Comparison of ENCODE assay signal across 10 cellular contexts in genomic region chr18:55338955-55339662, GRCh38.
DNase-seq lines count a peak whose midpoint lies in the region; ATAC-seq and TF ChIP-seq lines count a peak whose summit lies in the region.
"Had no signal": no experiment of that assay in that cellular context is flagged by ENCODE, and none has a peak within 500 bp of the region (broad histone marks: within the 10 kb centered on the region; RNA-seq: fewer than 3 reads in every experiment).

No MANE protein-coding gene starts in this region.

- BruUV-seq in mammary epithelial cell (replicated peaks; lab: Mats Ljungman, UMichigan): no TSS peak

- H3K79me2 ChIP-seq in mammary epithelial cell (ENCODE audit: insufficient read depth, low read length): no peaks in the 10 kb centered on the region

- in situ Hi-C loops in mammary epithelial cell (cut with MboI; ENCODE audit: low sequenced_read_pairs in 2 of 2) (no loop called here), astrocyte of the cerebellum (cut with HindIII; ENCODE audit: low sequenced_read_pairs) (loop anchor here (25.0 kb wide), 1 partner anchor 448 kb away; no protein-coding TSS in a partner anchor), transverse colon (cut with MboI; ENCODE audit: low pct_ligation_motif_present in 1 of 4, low pct_unique_long_range_greater_than_20kb in 1 of 4, low sequenced_read_pairs in 3 of 4) (loop anchor here in 1 of 4 donors (25.0 kb wide), 1 partner anchor 248 kb away; the partner anchor contains the start of gene TCF4)

- H3K4me3 ChIP-seq in breast epithelium (peak overlapping the region in 1 of 3 donors; percentile 24), mammary epithelial cell (replicated peaks in 1 of 3; ENCODE audit: insufficient read depth in 1 of 3, low read depth in 2 of 3, low read length in 3 of 3) (no peak overlapping the region), astrocyte of the cerebellum (ENCODE audit: low read depth, low read length) (no peak overlapping the region), lung (no peak overlapping the region), transverse colon (no peak overlapping the region)

- H3K27ac ChIP-seq in breast epithelium: peak overlapping the region; percentile 41 to 86
- no peak overlapping the region for H3K27ac ChIP-seq in mammary epithelial cell (ENCODE audit: insufficient read depth, low read depth, low read length)
- H3K27ac ChIP-seq in lung (ENCODE audit: low read depth in 1 of 2, low read length in 1 of 2): peak overlapping the region; percentile 47 to 74
- peak overlapping the region; percentile 36 to 68 (median 64) for H3K27ac ChIP-seq in transverse colon

- DNase-seq in breast epithelium (ENCODE audit: low spot score in 2 of 2) (no peak), mammary epithelial cell (no peak), astrocyte of the cerebellum (ENCODE audit: low read depth) (no peak), lung (ENCODE audit: low spot score) (no peak), transverse colon (no peak), NCI-H510A treated with DMSO at 0.1 percent for 48 hours (lab: John Stamatoyannopoulos, UW) (no peak), H4 (ENCODE audit: low spot score) (no peak)
- DNase-seq in stimulated activated naive CD4-positive, alpha-beta T cell (lab: John Stamatoyannopoulos, UW): no peak
- DNase-seq: activated CD4-positive, alpha-beta T cell treated with anti-CD3 and anti-CD28 coated beads for 48 hours; CD8-positive, alpha-beta memory T cell had no signal

- TF ChIP-seq POLR2A in breast epithelium (IDR thresholded peaks at IDR 0.05) (no peak), transverse colon (IDR thresholded peaks at IDR 0.05) (no peak)

- CTCF ChIA-PET in mammary epithelial cell (lab: Charles Lee; ENCODE audit: low non-redundant PET): no interaction called here

- H3K4me1 ChIP-seq in breast epithelium: no peaks in the 10 kb centered on the region
- no peaks in the 10 kb centered on the region for H3K4me1 ChIP-seq in mammary epithelial cell (ENCODE audit: insufficient read depth, low read length)
- H3K4me1 ChIP-seq in lung (ENCODE audit: control insufficient read depth in 2 of 2, insufficient read depth in 2 of 2, low read length in 2 of 2): peaks cover 0 to 9% of the 10 kb centered on the region in 2 donors
- H3K4me1 ChIP-seq in transverse colon: peaks cover 0 to 17% (median 2%) of the 10 kb centered on the region in 4 donors

- H3K4me2 ChIP-seq in mammary epithelial cell (ENCODE audit: insufficient read depth, low read depth, low read length): no peak overlapping the region

- TF ChIP-seq CTCF in breast epithelium (IDR thresholded peaks at IDR 0.05): no peak
- no peak for TF ChIP-seq CTCF in mammary epithelial cell (conservative IDR thresholded peaks at IDR 0.05 in 1 of 2, IDR thresholded peaks at IDR 0.05 in 1 of 2; ENCODE audit: extremely low read depth in 1 of 2, insufficient read depth in 1 of 2, low read depth in 1 of 2, low read length in 2 of 2)
- TF ChIP-seq CTCF in astrocyte of the cerebellum (IDR thresholded peaks at IDR 0.05; ENCODE audit: low read depth, low read length, missing control alignments): peak; percentile 46
- no peak for TF ChIP-seq CTCF in lung (IDR thresholded peaks at IDR 0.05; ENCODE audit: control extremely low read depth, extremely low read depth)
- no peak for TF ChIP-seq CTCF in transverse colon (IDR thresholded peaks at IDR 0.05)

- H3K36me3 ChIP-seq in breast epithelium (no peaks in the 10 kb centered on the region), mammary epithelial cell (ENCODE audit: insufficient read depth, low read length) (no peaks in the 10 kb centered on the region), lung (ENCODE audit: control insufficient read depth in 2 of 2, insufficient read depth in 2 of 2, low read length in 2 of 2) (no peaks in the 10 kb centered on the region), transverse colon (no peaks in the 10 kb centered on the region)

- H2AFZ ChIP-seq in mammary epithelial cell (ENCODE audit: low read depth, low read length): no peak overlapping the region

- H4K20me1 ChIP-seq in mammary epithelial cell (ENCODE audit: insufficient read depth, low read length): no peaks in the 10 kb centered on the region

- no peak for ATAC-seq in lung (ENCODE audit: insufficient read depth, low FRiP score)

- no peak overlapping the region for H3K9ac ChIP-seq in mammary epithelial cell (ENCODE audit: insufficient read depth, low read length)

- WGBS in mammary epithelial cell (ENCODE audit: low coverage, missing lambda C conversion rate): 98% methylated on average over 8 of the region's 8 CpGs
- 13 to 31% methylated on average over 8 of the region's 8 CpGs for WGBS in lung, 2 donors
- WGBS in transverse colon (ENCODE audit: low coverage in 1 of 2), 2 donors: 38 to 46% methylated on average over 4 to 8 of the region's 8 CpGs

- dilution Hi-C loops in mammary epithelial cell (cut with HindIII; ENCODE audit: low sequenced_read_pairs): no loop called here

- H3K27me3 ChIP-seq in breast epithelium (no peaks in the 10 kb centered on the region), mammary epithelial cell (ENCODE audit: insufficient read depth, low read length) (no peaks in the 10 kb centered on the region), lung (ENCODE audit: control insufficient read depth, insufficient read depth) (no peaks in the 10 kb centered on the region), transverse colon (no peaks in the 10 kb centered on the region)

- TF ChIP-seq EP300 in transverse colon (IDR thresholded peaks at IDR 0.05; ENCODE audit: low read depth): no peak

- intact Hi-C loops in breast epithelium (cut with DNase I; ENCODE audit: low total_unique reads) (no loop called here), mammary epithelial cell (cut with micrococcal nuclease) (no loop called here), transverse colon (cut with DNase I; ENCODE audit: low total_unique reads) (no loop called here)

- no peaks in the 10 kb centered on the region for H3K9me3 ChIP-seq in breast epithelium
- H3K9me3 ChIP-seq in mammary epithelial cell (replicated peaks; ENCODE audit: insufficient read depth, low read length): no peaks in the 10 kb centered on the region
- no peaks in the 10 kb centered on the region for H3K9me3 ChIP-seq in lung (ENCODE audit: control insufficient read depth in 2 of 2, insufficient read depth in 1 of 2, low read length in 1 of 2)
- no peaks in the 10 kb centered on the region for H3K9me3 ChIP-seq in transverse colon
